ENCODE assay signal across 8 cellular contexts in the genomic region with DNA sequence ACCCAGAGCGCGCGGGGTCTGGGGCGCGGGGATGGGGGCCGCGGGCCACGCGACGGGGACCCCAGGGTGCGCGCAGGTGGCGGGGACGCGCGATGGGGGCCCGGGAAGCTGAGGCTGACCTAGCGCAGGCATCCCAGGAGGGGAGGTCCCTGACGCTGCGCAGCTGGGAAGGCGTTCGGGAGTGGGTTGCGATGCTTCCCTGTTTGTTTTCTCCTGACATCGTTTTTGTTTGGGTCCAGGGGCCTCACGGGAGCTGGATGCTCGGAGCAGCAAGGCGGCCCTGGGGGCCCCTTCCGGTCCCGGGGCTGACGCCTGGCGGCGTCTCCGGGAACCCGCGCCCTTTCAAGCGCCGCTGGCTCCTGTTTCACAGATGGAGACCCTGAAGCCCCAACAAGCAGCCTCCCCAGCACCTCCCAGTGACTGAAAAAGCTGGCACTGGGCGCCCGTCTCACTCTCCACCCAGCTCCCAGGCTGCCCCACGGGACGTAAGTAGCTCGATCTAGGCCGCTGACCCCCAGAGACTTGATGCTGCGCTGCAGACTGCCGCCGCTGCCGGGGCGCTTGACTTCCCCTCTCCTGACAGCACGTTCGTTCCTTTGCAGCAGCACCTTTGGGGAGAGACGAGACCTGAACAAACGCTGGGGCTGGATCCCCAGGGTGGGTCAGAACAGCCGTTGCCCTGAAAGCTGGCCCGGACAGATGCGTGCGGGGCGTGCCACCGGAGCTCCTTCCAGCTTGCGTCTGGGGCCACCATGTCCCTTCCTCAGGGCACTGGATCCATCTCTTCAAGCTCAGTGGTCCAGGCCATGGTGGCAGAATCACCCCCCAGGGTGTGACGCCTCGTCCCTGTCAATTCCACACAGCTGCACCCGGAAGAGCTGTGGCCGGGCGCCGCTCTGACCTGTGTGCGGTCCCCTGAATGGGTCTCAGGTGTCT. TPM values are rescaled to one million over a fixed set of nuclear protein-coding genes. Genes with fewer than 3 reads are reported as not detected.
A peak's percentile ranks its signal among the peaks of the same experiment; 100 is the strongest.
DNase-seq lines count a peak whose midpoint lies in the region; ATAC-seq and TF ChIP-seq lines count a peak whose summit lies in the region.

No MANE protein-coding gene starts in this region.

- H3K36me3 Mint-ChIP-seq in GM23338 (ENCODE audit: low read depth) = peaks cover 10% of the 10 kb centered on the region

- peak; percentile 67 for ATAC-seq in GM23338
- no peak for ATAC-seq in right lobe of liver

- no peaks in the 10 kb centered on the region; the same call in 2 of the 3 replicates for H3K9me3 Mint-ChIP-seq in GM23338

- TF ChIP-seq POLR2A in right lobe of liver (IDR thresholded peaks at IDR 0.05) = no peak

- no peak overlapping the region for H3K27ac ChIP-seq in GM23338 (ENCODE audit: low read depth)
- H3K27ac ChIP-seq in cingulate gyrus (ENCODE audit: low read depth, low read length) = peak overlapping the region; percentile 29
- no peak overlapping the region for H3K27ac ChIP-seq in right lobe of liver

- WGBS in right lobe of liver (ENCODE audit: insufficient coverage, low coverage, low lambda C conversion rate, missing lambda C conversion rate) = 32% methylated on average over 8 of the region's 66 CpGs

- H3K4me2 ChIP-seq in GM23338 = peak overlapping the region; percentile 92

- H3K9me3 ChIP-seq in right lobe of liver = no peaks in the 10 kb centered on the region

- 0 out of 2 replicates have a peak, but pooled peaks cover 5% of the 10 kb centered on the region for H3F3A ChIP-seq in GM23338 (replicated peaks; ENCODE audit: low read depth)

- intact Hi-C loops in right lobe of liver (cut with DNase I) = no loop called here

- DNase-seq in GM23338 (ENCODE audit: low spot score) = peak; percentile 82
- peak in 3 of 4 experiments; percentile 20 to 25 (median 21) for DNase-seq in activated CD4-positive, CD25-positive, alpha-beta regulatory T cell (lab: John Stamatoyannopoulos, UW)
- DNase-seq in right lobe of liver = peak in 2 of 3 donors; percentile 51 to 66
- peak; percentile 14 to 54 (median 15) for DNase-seq in stimulated activated CD4-positive, alpha-beta T cell treated with anti-CD3 and anti-CD28 coated beads, TNF-alpha, amount 100 ng/mL, for 24 hours (ENCODE audit: low read depth in 3 of 3)
- no peak for DNase-seq in dedifferentiated amniotic fluid mesenchymal stem cell (ENCODE audit: extremely low spot score)

- H3K27me3 Mint-ChIP-seq in GM23338 (ENCODE audit: insufficient read depth, low read depth, poor library complexity) = peaks cover 2% of the 10 kb centered on the region

- H3K36me3 ChIP-seq in GM23338 (ENCODE audit: insufficient read depth) = no peaks in the 10 kb centered on the region
- H3K36me3 ChIP-seq in right lobe of liver = peaks cover 0 to 6% (median 1%) of the 10 kb centered on the region in 4 donors

- H2AFZ ChIP-seq in GM23338 = peak overlapping the region; percentile 86

- H3K4me1 Mint-ChIP-seq in GM23338 = peaks cover 14% of the 10 kb centered on the region

- H3K4me3 ChIP-seq in GM08714 (ENCODE audit: low read length) = peak overlapping the region; percentile 87
- peak overlapping the region; percentile 80 for H3K4me3 ChIP-seq in GM23338
- peak overlapping the region; percentile 82 to 86 (median 82) for H3K4me3 ChIP-seq in right lobe of liver

- H3K4me3 Mint-ChIP-seq in GM23338 = peak overlapping the region; percentile 76

- no peaks in the 10 kb centered on the region; the same call in 1 of the 2 replicates for H4K20me1 ChIP-seq in GM23338 (replicated peaks; ENCODE audit: insufficient read depth)

- no peaks in the 10 kb centered on the region for H3K9me2 ChIP-seq in GM23338 (ENCODE audit: insufficient read depth)

- peaks cover 13% of the 10 kb centered on the region for H3K4me1 ChIP-seq in GM23338 (ENCODE audit: insufficient read depth)
- H3K4me1 ChIP-seq in right lobe of liver = peaks cover 0 to 31% (median 9%) of the 10 kb centered on the region in 4 donors

- TF ChIP-seq CTCF in GM23338 (conservative IDR thresholded peaks at IDR 0.05; ENCODE audit: low read depth in 2 of 2) (peak in 1 of 2 experiments; percentile 11; a peak in 2 of 4 replicates), LNCAP (IDR thresholded peaks at IDR 0.05) (0 out of 2 replicates have a peak, but pooled peaks have one; percentile 18), right lobe of liver (IDR thresholded peaks at IDR 0.05) (no peak)

- H3K27me3 ChIP-seq in GM23338 (ENCODE audit: insufficient read depth) (no peaks in the 10 kb centered on the region), right lobe of liver (no peaks in the 10 kb centered on the region)

- H3K27ac Mint-ChIP-seq in GM23338 = no peak overlapping the region

- H3K79me2 ChIP-seq in GM23338 (replicated peaks; ENCODE audit: insufficient read depth) = no peaks in the 10 kb centered on the region

TF ChIP-seq in GM23338, 12 proteins besides CTCF, POLR2A, EP300 and RAD21:
- TF ChIP-seq POLR2AphosphoS5 (IDR thresholded peaks at IDR 0.05; ENCODE audit: low read depth) (0 out of 2 replicates have a peak, but pooled peaks have one; percentile 0), JUNB (IDR thresholded peaks at IDR 0.05; ENCODE audit: unreplicated experiment) (no peak)

RNA-seq across cellular contexts. Expression of a gene that starts 0.6 kb away (rescaled TPM):
- 12.8 and 16.0 TPM in 2 replicates for total RNA-seq in GM23338 (2014; rRNA removed; shearing (Covaris generic))
- polyA plus RNA-seq in GM23338 (2016; fragmentation: Nextera tagmentation; extraction: Ambion mirVana) = 9.2 and 10.9 TPM in 2 replicates
- 1 to 10 TPM; 3.2 to 8.1 (median 5.9) TPM for total RNA-seq in right lobe of liver

RNA-seq across cellular contexts. Expression of a gene that starts 33.8 kb away (rescaled TPM):
- 24.3 and 28.9 TPM in 2 replicates for total RNA-seq in GM23338 (2014; rRNA removed; shearing (Covaris generic))
- polyA plus RNA-seq in GM23338 (2016; fragmentation: Nextera tagmentation; extraction: Ambion mirVana) = 7.2 and 8.1 TPM in 2 replicates
- total RNA-seq in right lobe of liver = 10 to 100 TPM; 30.1 to 44.3 (median 34.9) TPM

RNA-seq across cellular contexts. Expression of a gene that starts 42.0 kb away (rescaled TPM):
- total RNA-seq in GM23338 (2014; rRNA removed; shearing (Covaris generic)) = 40.7 and 46.0 TPM in 2 replicates
- polyA plus RNA-seq in GM23338 (2016; fragmentation: Nextera tagmentation; extraction: Ambion mirVana) = 87.1 and 88.0 TPM in 2 replicates
- total RNA-seq in right lobe of liver = 10 to 100 TPM; 10.7 to 25.4 (median 21.1) TPM
